25 cellular contexts compared by ENCODE assay signal in genomic region chr13:37201081-37201480, GRCh38.
"Had no signal": no experiment of that assay in that cellular context is flagged by ENCODE, and none has a peak within 500 bp of the region (broad histone marks: within the 10 kb centered on the region; RNA-seq: fewer than 3 reads in every experiment).

No MANE protein-coding gene starts in this region.

- ATAC-seq: effector memory CD8-positive, alpha-beta T cell; heart right ventricle; natural killer cell; stimulated activated naive B cell treated with anti-CD40 and anti-IgM and Interleukin-4, amounts not matched to agents 10 μg/mL and 1 μg/mL and 100 μg/mL, for 72 hours; upper lobe of right lung had no signal

- H3K27me3 ChIP-seq: heart right ventricle, sigmoid colon, stomach, suprapubic skin, tibial artery, upper lobe of right lung had no signal

- H3K9me3 Mint-ChIP-seq: stimulated activated naive B cell treated with anti-CD40 and anti-IgM and Interleukin-4, amounts not matched to agents 10 μg/mL and 1 μg/mL and 100 μg/mL, for 72 hours had no signal

- H3K4me1 ChIP-seq: heart right ventricle, left ventricle myocardium inferior, stomach, suprapubic skin, upper lobe of right lung had no signal

- DNase-seq: activated CD4-positive, alpha-beta T cell treated with anti-CD3 and anti-CD28 coated beads for 4 hours; activated CD4-positive, alpha-beta T cell treated with anti-CD3 and anti-CD28 coated beads, Interleukin-2, amount 50 U/mL, for 4 hours; activated effector memory CD4-positive, alpha-beta T cell treated with Interleukin-2 at 50 U/mL for 16 hours; activated naive CD4-positive, alpha-beta T cell treated with Interleukin-2 at 50 U/mL for 16 hours; aorta; cortex of kidney; effector memory CD8-positive, alpha-beta T cell; foreskin melanocyte; heart right ventricle; left ventricle myocardium inferior; mesendoderm; natural killer cell; posterior cingulate gyrus; retina; sigmoid colon; stimulated activated CD4-positive, alpha-beta T cell treated with anti-CD3 and anti-CD28 coated beads, Interleukin-15, amount 100 ng/mL, for 24 hours; stimulated activated CD4-positive, alpha-beta T cell treated with anti-CD3 and anti-CD28 coated beads, Interleukin-2, amount 100 ng/mL, for 24 hours; stimulated activated naive B cell treated with anti-CD40 and anti-IgM and Interleukin-4, amounts not matched to agents 10 μg/mL and 1 μg/mL and 100 μg/mL, for 72 hours; stomach; tibial artery; upper lobe of right lung had no signal

- H3K27ac Mint-ChIP-seq: activated naive CD8-positive, alpha-beta T cell; brain; effector memory CD8-positive, alpha-beta T cell; natural killer cell; stimulated activated naive B cell treated with anti-CD40 and anti-IgM and Interleukin-4, amounts not matched to agents 10 μg/mL and 1 μg/mL and 100 μg/mL, for 72 hours had no signal

- H3K4me3 Mint-ChIP-seq: activated naive CD8-positive, alpha-beta T cell; brain; effector memory CD8-positive, alpha-beta T cell; natural killer cell; stimulated activated naive B cell treated with anti-CD40 and anti-IgM and Interleukin-4, amounts not matched to agents 10 μg/mL and 1 μg/mL and 100 μg/mL, for 72 hours had no signal

- H3K27me3 Mint-ChIP-seq: brain; effector memory CD8-positive, alpha-beta T cell; stimulated activated naive B cell treated with anti-CD40 and anti-IgM and Interleukin-4, amounts not matched to agents 10 μg/mL and 1 μg/mL and 100 μg/mL, for 72 hours had no signal

- H3K36me3 Mint-ChIP-seq: activated naive CD8-positive, alpha-beta T cell; brain; natural killer cell; stimulated activated naive B cell treated with anti-CD40 and anti-IgM and Interleukin-4, amounts not matched to agents 10 μg/mL and 1 μg/mL and 100 μg/mL, for 72 hours had no signal

- H3K4me3 ChIP-seq: heart right ventricle, left ventricle myocardium inferior, lung, sigmoid colon, stomach, suprapubic skin, tibial artery, upper lobe of right lung had no signal

- H3K27ac ChIP-seq: heart right ventricle, left ventricle myocardium inferior, sigmoid colon, stomach, suprapubic skin, tibial artery, upper lobe of right lung had no signal

- H3K36me3 ChIP-seq: heart right ventricle, left ventricle myocardium inferior, sigmoid colon, stomach, suprapubic skin, tibial artery, upper lobe of right lung had no signal

- H3K9me3 ChIP-seq: left ventricle myocardium inferior, sigmoid colon, stomach, suprapubic skin, tibial artery, upper lobe of right lung had no signal

- H3K4me1 Mint-ChIP-seq: brain; natural killer cell; stimulated activated naive B cell treated with anti-CD40 and anti-IgM and Interleukin-4, amounts not matched to agents 10 μg/mL and 1 μg/mL and 100 μg/mL, for 72 hours had no signal
